In genomic region chr5:31995714-31996113, GRCh38 we compare ENCODE assay signal across 23 cellular contexts.
DNase-seq lines count a peak whose midpoint lies in the region; ATAC-seq, FAIRE-seq and TF ChIP-seq lines count a peak whose summit lies in the region.
"Had no signal": no experiment of that assay in that cellular context is flagged by ENCODE, and none has a peak within 500 bp of the region (broad histone marks: within the 10 kb centered on the region; RNA-seq: fewer than 3 reads in every experiment).

No MANE protein-coding gene starts in this region.

- peaks cover 0 to 13% of the 10 kb centered on the region in 2 donors for H3K4me1 ChIP-seq in naive thymus-derived CD4-positive, alpha-beta T cell (ENCODE audit: control insufficient read depth in 2 of 2, insufficient read depth in 2 of 2, low read length in 2 of 2)
- H3K4me1 ChIP-seq: SJCRH30 had no signal

- peaks cover 6% of the 10 kb centered on the region for H3K4me1 Mint-ChIP-seq in activated CD8-positive, alpha-beta T cell treated with anti-CD3 and anti-CD28 coated beads for 36 hours (ENCODE audit: low read depth)
- H3K4me1 Mint-ChIP-seq in activated CD8-positive, alpha-beta T cell treated with anti-CD3 and anti-CD28 coated beads, Interleukin-2, amount 10 ng/mL, durations not matched to agents 7 days and 5 days (ENCODE audit: low read depth), result peaks cover 6% of the 10 kb centered on the region
- peaks cover 7 to 26% (median 14%) of the 10 kb centered on the region in 3 donors for H3K4me1 Mint-ChIP-seq in T-cell
- peaks cover 5 to 39% (median 32%) of the 10 kb centered on the region in 7 donors for H3K4me1 Mint-ChIP-seq in naive thymus-derived CD4-positive, alpha-beta T cell

- DNase-seq in activated CD8-positive, alpha-beta T cell treated with anti-CD3 and anti-CD28 coated beads for 36 hours, result no peak
- no peak for DNase-seq in activated CD8-positive, alpha-beta T cell treated with anti-CD3 and anti-CD28 coated beads, Interleukin-2, amount 10 ng/mL, durations not matched to agents 7 days and 5 days
- no peak for DNase-seq in GM19239 (ENCODE audit: insufficient read length, low spot score)
- DNase-seq in T-cell, result peak in 1 of 34 experiments; percentile 6
- peak in 5 of 9 donors; percentile 22 to 52 (median 38) for DNase-seq in naive thymus-derived CD4-positive, alpha-beta T cell
- DNase-seq in NCI-H69 (lab: John Stamatoyannopoulos, UW), result no peak
- no peak for DNase-seq in NCI-H774 (lab: John Stamatoyannopoulos, UW)
- DNase-seq: 8988T, H7, NCI-H1105, NCI-H146, NCI-H2029, NCI-H2227 treated with DMSO at 0.1 percent for 48 hours, NCI-H510A treated with DMSO at 0.1 percent for 48 hours, NCI-H82, OCI-M1, SJCRH30, T-helper 1 cell had no signal

- POLR2A ChIA-PET in activated CD8-positive, alpha-beta T cell treated with anti-CD3 and anti-CD28 coated beads for 36 hours (lab: Charles Lee), result no interaction called here
- POLR2A ChIA-PET in activated CD8-positive, alpha-beta T cell treated with anti-CD3 and anti-CD28 coated beads, Interleukin-2, amount 10 ng/mL, durations not matched to agents 7 days and 5 days (lab: Charles Lee), result no interaction called here
- POLR2A ChIA-PET in T-cell (lab: Charles Lee), result no interaction called here
- POLR2A ChIA-PET in naive thymus-derived CD4-positive, alpha-beta T cell (lab: Charles Lee), result interaction anchor here (1.2 kb wide), 1 partner anchor 125 kb away, joined by 3 read pairs; no protein-coding TSS in a partner anchor

- H3K27ac ChIP-seq in naive thymus-derived CD4-positive, alpha-beta T cell (ENCODE audit: low read depth, low read length), result no peak overlapping the region
- H3K27ac ChIP-seq: C4-2B, KMS-11, SJCRH30 had no signal

- H3K27me3 ChIP-seq in naive thymus-derived CD4-positive, alpha-beta T cell (ENCODE audit: control insufficient read depth in 2 of 2, insufficient read depth in 2 of 2, low read length in 2 of 2), result no peaks in the 10 kb centered on the region

- H3K36me3 Mint-ChIP-seq in activated CD8-positive, alpha-beta T cell treated with anti-CD3 and anti-CD28 coated beads for 36 hours (ENCODE audit: low read depth), result no peaks in the 10 kb centered on the region
- H3K36me3 Mint-ChIP-seq in activated CD8-positive, alpha-beta T cell treated with anti-CD3 and anti-CD28 coated beads, Interleukin-2, amount 10 ng/mL, durations not matched to agents 7 days and 5 days (ENCODE audit: low read depth), result no peaks in the 10 kb centered on the region
- no peaks in the 10 kb centered on the region for H3K36me3 Mint-ChIP-seq in T-cell
- peaks cover 0 to 19% (median 6%) of the 10 kb centered on the region in 5 donors for H3K36me3 Mint-ChIP-seq in naive thymus-derived CD4-positive, alpha-beta T cell

- H3K9me3 Mint-ChIP-seq in activated CD8-positive, alpha-beta T cell treated with anti-CD3 and anti-CD28 coated beads for 36 hours, result no peaks in the 10 kb centered on the region
- no peaks in the 10 kb centered on the region for H3K9me3 Mint-ChIP-seq in activated CD8-positive, alpha-beta T cell treated with anti-CD3 and anti-CD28 coated beads, Interleukin-2, amount 10 ng/mL, durations not matched to agents 7 days and 5 days (ENCODE audit: insufficient read depth)
- H3K9me3 Mint-ChIP-seq in T-cell, result no peaks in the 10 kb centered on the region
- peaks cover 0 to 4% (median 0%) of the 10 kb centered on the region in 11 donors for H3K9me3 Mint-ChIP-seq in naive thymus-derived CD4-positive, alpha-beta T cell

- CTCF ChIA-PET in activated CD8-positive, alpha-beta T cell treated with anti-CD3 and anti-CD28 coated beads for 36 hours (lab: Charles Lee), result interaction anchor here (2.0 kb wide), 1 partner anchor 81 kb away, joined by 5 read pairs; no protein-coding TSS in a partner anchor
- CTCF ChIA-PET in activated CD8-positive, alpha-beta T cell treated with anti-CD3 and anti-CD28 coated beads, Interleukin-2, amount 10 ng/mL, durations not matched to agents 7 days and 5 days (lab: Charles Lee), result no interaction called here
- CTCF ChIA-PET in T-cell (lab: Charles Lee), result no interaction called here
- CTCF ChIA-PET in naive thymus-derived CD4-positive, alpha-beta T cell (lab: Charles Lee), result no interaction called here

- ATAC-seq in activated CD8-positive, alpha-beta T cell treated with anti-CD3 and anti-CD28 coated beads for 36 hours, result no peak
- no peak for ATAC-seq in activated CD8-positive, alpha-beta T cell treated with anti-CD3 and anti-CD28 coated beads, Interleukin-2, amount 10 ng/mL, durations not matched to agents 7 days and 5 days
- peak in 3 of 4 experiments; percentile 65 to 83 (median 81) for ATAC-seq in T-cell (replicated peaks in 1 of 4)
- peak; percentile 37 for ATAC-seq in naive thymus-derived CD4-positive, alpha-beta T cell
- ATAC-seq in HG02884 (IDR thresholded peaks at IDR 0.05; ENCODE audit: unreplicated experiment), result no peak

- no peak overlapping the region for H3K4me3 ChIP-seq in naive thymus-derived CD4-positive, alpha-beta T cell (ENCODE audit: low read length)
- H3K4me3 ChIP-seq: SJCRH30 had no signal

- peak overlapping the region; percentile 25 for H3K27ac Mint-ChIP-seq in activated CD8-positive, alpha-beta T cell treated with anti-CD3 and anti-CD28 coated beads for 36 hours
- H3K27ac Mint-ChIP-seq in activated CD8-positive, alpha-beta T cell treated with anti-CD3 and anti-CD28 coated beads, Interleukin-2, amount 10 ng/mL, durations not matched to agents 7 days and 5 days, result no peak overlapping the region
- peak overlapping the region in 1 of 2 donors; percentile 82 for H3K27ac Mint-ChIP-seq in T-cell
- peak overlapping the region in 8 of 9 donors; percentile 31 to 95 (median 84) for H3K27ac Mint-ChIP-seq in naive thymus-derived CD4-positive, alpha-beta T cell

- peak; percentile 72 for FAIRE-seq in GM19239 (lab: Jason Lieb, UNC)
- FAIRE-seq: GM12892, RCC 7860 had no signal

- intact Hi-C loops in activated CD8-positive, alpha-beta T cell treated with anti-CD3 and anti-CD28 coated beads for 36 hours (cut with micrococcal nuclease), result no loop called here
- intact Hi-C loops in naive thymus-derived CD4-positive, alpha-beta T cell (cut with micrococcal nuclease), result no loop called here

- H3K4me3 Mint-ChIP-seq in activated CD8-positive, alpha-beta T cell treated with anti-CD3 and anti-CD28 coated beads for 36 hours, result no peak overlapping the region
- no peak overlapping the region for H3K4me3 Mint-ChIP-seq in activated CD8-positive, alpha-beta T cell treated with anti-CD3 and anti-CD28 coated beads, Interleukin-2, amount 10 ng/mL, durations not matched to agents 7 days and 5 days
- peak overlapping the region in 1 of 3 donors; percentile 64 for H3K4me3 Mint-ChIP-seq in T-cell
- peak overlapping the region in 9 of 10 donors; percentile 51 to 86 (median 70) for H3K4me3 Mint-ChIP-seq in naive thymus-derived CD4-positive, alpha-beta T cell

- H3K27me3 Mint-ChIP-seq in activated CD8-positive, alpha-beta T cell treated with anti-CD3 and anti-CD28 coated beads for 36 hours, result no peaks in the 10 kb centered on the region
- H3K27me3 Mint-ChIP-seq in activated CD8-positive, alpha-beta T cell treated with anti-CD3 and anti-CD28 coated beads, Interleukin-2, amount 10 ng/mL, durations not matched to agents 7 days and 5 days (ENCODE audit: low read depth), result no peaks in the 10 kb centered on the region
- peaks cover 0 to 3% of the 10 kb centered on the region in 2 donors for H3K27me3 Mint-ChIP-seq in T-cell
- no peaks in the 10 kb centered on the region for H3K27me3 Mint-ChIP-seq in naive thymus-derived CD4-positive, alpha-beta T cell

- no peak for TF ChIP-seq CTCF in activated CD8-positive, alpha-beta T cell treated with anti-CD3 and anti-CD28 coated beads for 36 hours (IDR thresholded peaks at IDR 0.05)

- no peaks in the 10 kb centered on the region for H3K36me3 ChIP-seq in naive thymus-derived CD4-positive, alpha-beta T cell (ENCODE audit: control insufficient read depth in 2 of 3, insufficient read depth in 3 of 3, low read length in 3 of 3)
- H3K36me3 ChIP-seq: SJCRH30 had no signal

- H3K9me3 ChIP-seq in naive thymus-derived CD4-positive, alpha-beta T cell (ENCODE audit: control insufficient read depth in 2 of 3, low read length in 3 of 3), result no peaks in the 10 kb centered on the region
- H3K9me3 ChIP-seq: SJCRH30 had no signal

Comparison
In these comparisons a context has a peak if more than half of its experiments do, and no peak if none do; other contexts are left out.
1. ATAC-seq: peak in T-cell (3 of 4) and naive thymus-derived CD4-positive, alpha-beta T cell (single experiment); none in activated CD8-positive, alpha-beta T cell treated with anti-CD3 and anti-CD28 coated beads for 36 hours (single experiment), activated CD8-positive, alpha-beta T cell treated with anti-CD3 and anti-CD28 coated beads, Interleukin-2, amount 10 ng/mL, durations not matched to agents 7 days and 5 days (single experiment) and HG02884 (single experiment).
2. DNase-seq: peak in naive thymus-derived CD4-positive, alpha-beta T cell (5 of 9); none in activated CD8-positive, alpha-beta T cell treated with anti-CD3 and anti-CD28 coated beads for 36 hours (single experiment), activated CD8-positive, alpha-beta T cell treated with anti-CD3 and anti-CD28 coated beads, Interleukin-2, amount 10 ng/mL, durations not matched to agents 7 days and 5 days (single experiment), GM19239 (single experiment), NCI-H69 (single experiment) and NCI-H774 (single experiment).
3. H3K4me3 Mint-ChIP-seq: peak in naive thymus-derived CD4-positive, alpha-beta T cell (9 of 10); none in activated CD8-positive, alpha-beta T cell treated with anti-CD3 and anti-CD28 coated beads for 36 hours (single experiment) and activated CD8-positive, alpha-beta T cell treated with anti-CD3 and anti-CD28 coated beads, Interleukin-2, amount 10 ng/mL, durations not matched to agents 7 days and 5 days (single experiment).